16 cellular contexts compared by ENCODE assay signal in the genomic region with DNA sequence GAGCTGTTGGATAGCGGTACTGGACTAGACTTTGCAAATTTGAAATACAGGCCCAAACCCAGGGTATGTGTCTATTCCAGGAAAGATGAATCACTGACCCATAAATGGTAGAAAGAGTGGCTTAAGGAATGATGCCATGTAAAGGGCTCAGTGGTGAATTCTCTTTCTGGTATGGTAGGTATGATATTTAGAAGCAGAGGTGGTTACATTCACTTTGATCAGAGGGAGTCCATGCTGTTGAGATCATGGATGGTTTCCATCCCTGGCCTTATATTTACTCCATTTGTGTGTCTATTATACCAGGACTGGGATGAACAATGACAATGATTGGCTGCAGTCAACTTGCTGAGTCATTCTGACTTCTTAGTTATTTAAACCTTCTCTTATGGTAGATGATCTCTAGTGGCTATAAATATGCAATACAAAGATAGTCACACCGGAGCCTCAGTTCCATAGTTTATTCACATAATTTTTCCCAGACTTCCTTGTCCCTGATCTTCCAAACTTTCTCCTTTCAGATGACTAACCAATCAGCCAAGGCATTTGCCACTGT.
DNase-seq lines count a peak whose midpoint lies in the region; ATAC-seq and TF ChIP-seq lines count a peak whose summit lies in the region.
"Had no signal": no experiment of that assay in that cellular context is flagged by ENCODE, and none has a peak within 500 bp of the region (broad histone marks: within the 10 kb centered on the region; RNA-seq: fewer than 3 reads in every experiment).

No MANE protein-coding gene starts in this region.

- no peak for ATAC-seq in HG03460 (IDR thresholded peaks at IDR 0.05; ENCODE audit: unreplicated experiment)
- ATAC-seq in HG03442 (IDR thresholded peaks at IDR 0.05; ENCODE audit: unreplicated experiment), result no peak
- ATAC-seq: natural killer cell, pancreas had no signal

- H3K4me3 ChIP-seq in fibroblast of mammary gland (ENCODE audit: control insufficient read depth, low read depth, low read length), result no peak overlapping the region
- H3K4me3 ChIP-seq: pancreas had no signal

- DNase-seq in GM04503 (ENCODE audit: low read depth) (peak; percentile 51), RPMI7951 (ENCODE audit: low read depth) (peak; percentile 1), fibroblast of mammary gland (ENCODE audit: low read depth) (peak; percentile 4), stromal cell of bone marrow (ENCODE audit: low read depth) (peak; percentile 2), KBM-7 (no peak)
- DNase-seq: activated CD4-positive, alpha-beta T cell treated with anti-CD3 and anti-CD28 coated beads, Interleukin-2, amount 50 U/mL, for 1 hour; amniotic stem cell; DMS 273 treated with DMSO at 0.1 percent for 48 hours; natural killer cell; NCI-H1105; NCI-H524; pancreas; SIG-M5; stimulated activated CD4-positive, alpha-beta T cell treated with anti-CD3 and anti-CD28 coated beads, Interleukin-2, amount 100 ng/mL, for 24 hours had no signal

- TF ChIP-seq CTCF in fibroblast of mammary gland (conservative IDR thresholded peaks at IDR 0.05; ENCODE audit: control insufficient read depth, insufficient read depth, low read depth, low read length), result no peak

- in situ Hi-C loops in KBM-7 (cut with MboI; ENCODE audit: low pct_unique_long_range_greater_than_20kb, low sequenced_read_pairs), result no loop called here
